8 cellular contexts compared by ENCODE assay signal in the genomic region with DNA sequence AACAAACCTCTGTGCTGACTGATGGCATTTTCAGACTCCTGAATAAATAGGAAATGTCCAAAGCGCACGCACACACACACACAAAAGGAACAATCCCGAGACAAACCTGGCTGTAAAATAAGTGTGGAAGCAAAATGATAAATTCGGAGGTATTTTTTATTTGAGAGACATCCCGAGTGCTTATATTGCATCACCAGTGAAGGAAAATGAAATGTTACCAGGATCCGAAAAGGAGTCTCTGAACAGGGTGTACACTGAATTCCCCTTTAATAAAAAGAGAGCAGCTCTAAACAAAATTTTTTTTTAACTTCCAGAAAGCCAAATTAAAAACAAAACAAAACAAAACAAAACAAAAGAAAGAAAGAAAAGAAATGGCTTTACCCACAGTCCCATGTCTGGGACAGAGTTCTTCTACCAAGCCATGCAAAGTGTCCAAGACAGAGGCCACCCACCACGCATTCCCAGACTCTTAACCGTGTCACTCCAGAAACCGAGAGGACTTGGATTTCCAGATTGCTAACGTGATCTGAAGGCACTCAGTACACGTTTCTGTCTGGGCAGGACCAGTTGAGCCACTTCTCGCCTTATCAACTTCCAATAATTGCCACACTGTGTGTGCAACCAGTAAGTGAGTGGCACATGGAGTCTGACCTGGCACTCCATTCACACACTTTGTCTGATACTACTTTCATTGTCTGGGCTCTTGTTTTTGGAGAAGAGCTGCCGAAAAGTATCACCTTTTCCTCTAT. TPM values are rescaled to one million over a fixed set of nuclear protein-coding genes. Genes with fewer than 3 reads are reported as not detected.
DNase-seq lines count a peak whose midpoint lies in the region; ATAC-seq and TF ChIP-seq lines count a peak whose summit lies in the region.

No MANE protein-coding gene starts in this region.

- TF ChIP-seq POLR2A in lower leg skin (IDR thresholded peaks at IDR 0.05), result no peak

- DNase-seq in AG08396 (ENCODE audit: low spot score), result peak; percentile 38
- peak; percentile 31 for DNase-seq in MM.1S
- DNase-seq in coronary artery (ENCODE audit: low spot score), result no peak
- no peak for DNase-seq in lower leg skin (ENCODE audit: low spot score in 2 of 2)
- no peak for DNase-seq in type B pancreatic cell (ENCODE audit: extremely low spot score, unreplicated experiment)
- no peak for DNase-seq in GM10266 (ENCODE audit: extremely low spot score)
- no peak for DNase-seq in activated T-cell treated with anti-CD3 and anti-CD28 coated beads for 4 hours

- H3K27ac ChIP-seq in MM.1S (ENCODE audit: low read length), result peak overlapping the region; percentile 39; the same call in 1 of the 2 replicates
- H3K27ac ChIP-seq in coronary artery, result peak overlapping the region; percentile 81 to 91

- intact Hi-C loops in lower leg skin (cut with DNase I; ENCODE audit: low total_unique reads), result no loop called here

- H3K4me3 ChIP-seq in MM.1S (ENCODE audit: low read length) (peak overlapping the region; percentile 93), coronary artery (peak overlapping the region; percentile 97), lower leg skin (ENCODE audit: low read depth, poor library complexity, severe bottlenecking) (peak overlapping the region; percentile 54)

- H3K9me3 ChIP-seq in MM.1S (replicated peaks; ENCODE audit: insufficient read depth, low read length), result no peaks in the 10 kb centered on the region

- no peaks in the 10 kb centered on the region for H3K4me1 Mint-ChIP-seq in type B pancreatic cell (ENCODE audit: unreplicated experiment)

- H3K79me2 ChIP-seq in MM.1S (ENCODE audit: low read length), result peaks cover 27% of the 10 kb centered on the region

- no peaks in the 10 kb centered on the region for H4K20me1 ChIP-seq in MM.1S (ENCODE audit: insufficient read depth, low read length)

- peaks cover 18% of the 10 kb centered on the region; the same call in 1 of the 2 replicates for H3F3A ChIP-seq in MM.1S (ENCODE audit: insufficient read depth, low read length)

- H3K4me1 ChIP-seq in MM.1S (ENCODE audit: low read length), result peaks cover 14% of the 10 kb centered on the region

- peak overlapping the region; percentile 88 for H2AFZ ChIP-seq in MM.1S (ENCODE audit: low read length)

- WGBS in lower leg skin, 2 donors, result 42 to 43% methylated on average over 13 of the region's 13 CpGs

- H3K36me3 ChIP-seq in MM.1S (replicated peaks; ENCODE audit: insufficient read depth, low read length), result no peaks in the 10 kb centered on the region

- peaks cover 9% of the 10 kb centered on the region for H3K36me3 Mint-ChIP-seq in type B pancreatic cell

- no peaks in the 10 kb centered on the region for H3K27me3 ChIP-seq in MM.1S (replicated peaks; ENCODE audit: insufficient read depth, low read length)

- TF ChIP-seq CTCF in MM.1S (IDR thresholded peaks at IDR 0.05; ENCODE audit: low read length) (no peak), coronary artery (IDR thresholded peaks at IDR 0.05) (no peak), lower leg skin (IDR thresholded peaks at IDR 0.05) (no peak), type B pancreatic cell (conservative IDR thresholded peaks at IDR 0.05) (no peak), GM10266 (IDR thresholded peaks at IDR 0.05; ENCODE audit: control insufficient read depth, insufficient read depth, low read depth, missing control alignments) (no peak)

- peaks cover 4% of the 10 kb centered on the region for H3K9me3 Mint-ChIP-seq in type B pancreatic cell

- H3K27me3 Mint-ChIP-seq in type B pancreatic cell, result peaks cover 3% of the 10 kb centered on the region

- peak overlapping the region; percentile 71 for H3K9ac ChIP-seq in MM.1S (ENCODE audit: low read length)

- ATAC-seq in GM21529 (IDR thresholded peaks at IDR 0.05; ENCODE audit: unreplicated experiment), result peak; percentile 3

- no peaks in the 10 kb centered on the region for H3K9me2 ChIP-seq in MM.1S (replicated peaks; ENCODE audit: insufficient read depth, low read length)

- peak overlapping the region; percentile 79 for H3K27ac Mint-ChIP-seq in type B pancreatic cell

- peak overlapping the region; percentile 91 for H3K4me2 ChIP-seq in MM.1S (ENCODE audit: low read depth, low read length)

- peak overlapping the region; percentile 83 for H3K4me3 Mint-ChIP-seq in type B pancreatic cell

RNA-seq across cellular contexts. Expression of a gene that starts 0.8 kb away (rescaled TPM):
- total RNA-seq in lower leg skin, result 10 to 100 TPM; 17.3 to 55.0 (median 20.8) TPM
- total RNA-seq in type B pancreatic cell (ENCODE audit: low replicate concordance), result 4.2 and 14.2 TPM in 2 replicates

Comparison
In these comparisons a context has a peak if more than half of its experiments do, and no peak if none do; other contexts are left out.
1. DNase-seq: peak in AG08396 (single experiment) and MM.1S (single experiment); none in coronary artery (single experiment), lower leg skin (0 of 2), type B pancreatic cell (single experiment), GM10266 (single experiment) and activated T-cell treated with anti-CD3 and anti-CD28 coated beads for 4 hours (single experiment).
2. Peak in every context shown above with its lines, with median percentiles within 50 percentile points of each other: H3K4me3 ChIP-seq.